In the genomic region with DNA sequence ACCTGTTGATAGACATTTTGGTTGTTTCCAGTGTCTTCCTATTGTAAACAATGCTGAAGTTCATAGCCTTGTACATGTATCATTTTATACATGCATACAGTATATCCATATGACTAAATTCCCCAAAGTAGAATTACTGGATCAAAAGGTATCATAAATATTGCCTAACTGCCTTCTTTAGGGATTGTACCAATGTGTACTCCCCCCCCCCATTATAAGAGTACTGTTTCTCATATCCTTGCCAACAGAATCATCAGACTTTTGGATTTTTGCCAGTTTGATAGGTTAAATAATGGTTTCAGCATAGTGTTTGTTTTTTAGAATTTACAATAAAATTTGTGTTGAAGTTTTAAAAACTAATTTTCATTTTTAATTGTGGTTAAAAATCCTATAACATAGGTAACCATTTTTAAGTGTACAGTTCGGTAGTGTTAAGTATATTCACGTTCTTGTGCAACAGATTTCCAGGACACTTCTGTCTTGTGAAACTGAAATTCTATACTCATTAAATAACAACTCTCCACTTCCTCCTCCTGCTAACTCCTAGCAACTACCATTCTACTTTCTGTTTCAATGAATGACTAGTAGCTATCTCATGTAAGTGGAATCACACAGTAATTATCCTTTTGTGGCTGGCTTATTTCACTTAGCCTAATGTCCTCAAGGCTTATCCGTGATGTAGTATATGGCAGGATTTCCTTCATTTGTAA, we compare ENCODE assay signal across 8 cellular contexts. TPM values are rescaled to one million over a fixed set of nuclear protein-coding genes. Genes with fewer than 3 reads are reported as not detected.
DNase-seq lines count a peak whose midpoint lies in the region; ATAC-seq and TF ChIP-seq lines count a peak whose summit lies in the region.

No MANE protein-coding gene starts in this region.

- no peak for TF ChIP-seq RAD21 in HCT116 (IDR thresholded peaks at IDR 0.05; ENCODE audit: low read depth)

- BruUV-seq in HCT116 (replicated peaks; lab: Mats Ljungman, UMichigan): no TSS peak

- TF ChIP-seq POLR2A in HCT116 (IDR thresholded peaks at IDR 0.05; ENCODE audit: borderline replicate concordance, extremely low read depth, insufficient read depth, insufficient read length): no peak

- H3F3A ChIP-seq in MM.1S (ENCODE audit: insufficient read depth, low read length): peaks cover 13% of the 10 kb centered on the region

- CTCF ChIA-PET in HCT116 (lab: Charles Lee): interaction anchor here (1.4 kb wide), 1 partner anchor 24 kb away, joined by 4 read pairs; no protein-coding TSS in a partner anchor

- no peak for ATAC-seq in HCT116

- H2AFZ ChIP-seq in HCT116 (ENCODE audit: low read depth, low read length, poor library complexity, severe bottlenecking) (no peak overlapping the region), MM.1S (ENCODE audit: low read length) (no peak overlapping the region)

- H3K4me1 ChIP-seq in HCT116 (ENCODE audit: control insufficient read depth in 1 of 2, insufficient read depth in 2 of 2, low read length in 2 of 2): peaks cover 14 to 22% of the 10 kb centered on the region in 2 experiments
- peaks cover 18% of the 10 kb centered on the region for H3K4me1 ChIP-seq in MM.1S (ENCODE audit: low read length)

- H3K9me3 ChIP-seq in HCT116 (ENCODE audit: control insufficient read depth in 1 of 2, insufficient read depth in 1 of 2, low read depth in 1 of 2, low read length in 2 of 2): no peaks in the 10 kb centered on the region
- H3K9me3 ChIP-seq in MM.1S (replicated peaks; ENCODE audit: insufficient read depth, low read length): no peaks in the 10 kb centered on the region

- no peak overlapping the region for H3K4me2 ChIP-seq in HCT116 (ENCODE audit: low read length)
- peak overlapping the region; percentile 53 for H3K4me2 ChIP-seq in MM.1S (ENCODE audit: low read depth, low read length)

- no peak overlapping the region for H3K9ac ChIP-seq in HCT116 (ENCODE audit: low read length)
- no peak overlapping the region for H3K9ac ChIP-seq in MM.1S (ENCODE audit: low read length)

- H3K79me2 ChIP-seq in HCT116 (ENCODE audit: insufficient read depth, low read length) (no peaks in the 10 kb centered on the region), MM.1S (ENCODE audit: low read length) (no peaks in the 10 kb centered on the region)

- DNase-seq in NCI-H82 (lab: John Stamatoyannopoulos, UW) (peak; percentile 19), NCI-H82 treated with DMSO at 0.1 percent for 48 hours (lab: John Stamatoyannopoulos, UW; ENCODE audit: unreplicated experiment) (no peak), HCT116 (ENCODE audit: low read depth, low spot score) (no peak), MM.1S (peak; percentile 94), SKM-1 (lab: John Stamatoyannopoulos, UW; ENCODE audit: unreplicated experiment) (peak; percentile 93), left kidney (ENCODE audit: low read depth, low spot score) (peak; percentile 48), GOT3 (lab: John Stamatoyannopoulos, UW) (no peak)
- DNase-seq in stimulated activated CD4-positive, alpha-beta T cell treated with anti-CD3 and anti-CD28 coated beads, Interleukin-1b, Interleukin-23, amount 100 ng/mL, for 48 hours: no peak

- H3K27ac ChIP-seq in HCT116 (ENCODE audit: low read depth, low read length) (no peak overlapping the region), MM.1S (ENCODE audit: low read length) (peak overlapping the region; percentile 48; the same call in 1 of the 2 replicates)

- H3K9me2 ChIP-seq in HCT116 (ENCODE audit: insufficient read depth) (no peaks in the 10 kb centered on the region), MM.1S (replicated peaks; ENCODE audit: insufficient read depth, low read length) (no peaks in the 10 kb centered on the region)

- TF ChIP-seq CTCF in HCT116 (IDR thresholded peaks at IDR 0.05 in 2 of 3, conservative IDR thresholded peaks at IDR 0.05 in 1 of 3; ENCODE audit: borderline replicate concordance in 1 of 3, insufficient read depth in 1 of 3, low read depth in 2 of 3, low read length in 2 of 3): no peak
- no peak for TF ChIP-seq CTCF in MM.1S (IDR thresholded peaks at IDR 0.05; ENCODE audit: low read length)

- POLR2A ChIA-PET in HCT116 (lab: Charles Lee): no interaction called here

- H4K20me1 ChIP-seq in HCT116 (ENCODE audit: insufficient read depth) (no peaks in the 10 kb centered on the region), MM.1S (ENCODE audit: insufficient read depth, low read length) (no peaks in the 10 kb centered on the region)

- no peaks in the 10 kb centered on the region for H3K36me3 ChIP-seq in HCT116 (ENCODE audit: control insufficient read depth in 1 of 2, insufficient read depth in 2 of 2, low read length in 2 of 2)
- no peaks in the 10 kb centered on the region for H3K36me3 ChIP-seq in MM.1S (replicated peaks; ENCODE audit: insufficient read depth, low read length)

- H3K4me3 ChIP-seq in HCT116 (replicated peaks in 1 of 2; ENCODE audit: low read depth in 1 of 2, low read length in 2 of 2) (no peak overlapping the region), MM.1S (ENCODE audit: low read length) (peak overlapping the region; percentile 14; the same call in 1 of the 2 replicates)

- intact Hi-C loops in HCT116 (cut with micrococcal nuclease): no loop called here

- RAD21 ChIA-PET in HCT116 (lab: Charles Lee; ENCODE audit: low non-redundant PET in 1 of 2, low total read pairs in 2 of 2, uncharacterized antibody in 2 of 2, unreplicated experiment in 2 of 2): no interaction called here

- H3K27me3 ChIP-seq in HCT116 (ENCODE audit: insufficient read depth, low read length) (no peaks in the 10 kb centered on the region), MM.1S (replicated peaks; ENCODE audit: insufficient read depth, low read length) (no peaks in the 10 kb centered on the region)

TF ChIP-seq in HCT116, 20 proteins besides CTCF, POLR2A, EP300 and RAD21:
- TF ChIP-seq, protein P1, sequence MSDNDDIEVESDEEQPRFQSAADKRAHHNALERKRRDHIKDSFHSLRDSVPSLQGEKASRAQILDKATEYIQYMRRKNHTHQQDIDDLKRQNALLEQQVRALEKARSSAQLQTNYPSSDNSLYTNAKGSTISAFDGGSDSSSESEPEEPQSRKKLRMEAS (IDR thresholded peaks at IDR 0.05): no peak
- peak; percentile 47; the same call in 1 of the 2 replicates for TF ChIP-seq CEBPB (IDR thresholded peaks at IDR 0.05; ENCODE audit: low read depth)
TF ChIP-seq in HCT116: peak in this region for 1.

RNA-seq across cellular contexts. Expression of gene MAP3K13, which starts 30.8 kb away (rescaled TPM):
- 21.0 TPM for total RNA-seq in HCT116 (2021; ENCODE audit: unreplicated experiment)
- 8.3 and 11.5 TPM in 2 replicates for polyA plus RNA-seq in HCT116 (2012)

Comparison
In these comparisons a context has a peak if more than half of its experiments do, and no peak if none do; other contexts are left out.
1. DNase-seq: peak in NCI-H82 (single experiment), MM.1S (single experiment), SKM-1 (single experiment) and left kidney (single experiment); none in NCI-H82 treated with DMSO at 0.1 percent for 48 hours (single experiment), HCT116 (single experiment), GOT3 (single experiment) and stimulated activated CD4-positive, alpha-beta T cell treated with anti-CD3 and anti-CD28 coated beads, Interleukin-1b, Interleukin-23, amount 100 ng/mL, for 48 hours (single experiment).